ENCODE assay signal across 2 cellular contexts in genomic region chr10:95295031-95295755, GRCh38.
TF ChIP-seq lines count a peak whose summit lies in the region.

No MANE protein-coding gene starts in this region.

TF ChIP-seq in K562, 482 proteins besides CTCF, POLR2A, EP300 and RAD21 (continued from another document and continues in another):
- TF ChIP-seq AFF4 (CRISPR knock-in tag; IDR thresholded peaks at IDR 0.05) (no peak), HCFC1 (IDR thresholded peaks at IDR 0.05; ENCODE audit: low read depth, low read length) (no peak), ZBTB1 (CRISPR knock-in tag; IDR thresholded peaks at IDR 0.05; ENCODE audit: borderline replicate concordance, low read depth) (no peak), ZBTB2 (IDR thresholded peaks at IDR 0.05) (0 out of 2 replicates have a peak, but pooled peaks have one; percentile 32), ARHGAP35 (IDR thresholded peaks at IDR 0.05; ENCODE audit: partially characterized antibody) (no peak), TCF15 (CRISPR knock-in tag; IDR thresholded peaks at IDR 0.05) (no peak), SFPQ (IDR thresholded peaks at IDR 0.05; ENCODE audit: low read depth, low read length) (no peak), FOXJ3 (CRISPR knock-in tag; IDR thresholded peaks at IDR 0.05) (no peak), ZNF583 (CRISPR knock-in tag; IDR thresholded peaks at IDR 0.05) (no peak), ZNF140 (CRISPR knock-in tag; IDR thresholded peaks at IDR 0.05) (no peak), ZNF584 (CRISPR knock-in tag; IDR thresholded peaks at IDR 0.05; ENCODE audit: low read depth) (no peak), ZNF764 (CRISPR knock-in tag; IDR thresholded peaks at IDR 0.05; ENCODE audit: low read depth) (no peak), BDP1 (IDR thresholded peaks at IDR 0.05; ENCODE audit: insufficient read depth, insufficient read length) (no peak), ZFPM2 (CRISPR knock-in tag; IDR thresholded peaks at IDR 0.05) (no peak), BHLHE40 (IDR thresholded peaks at IDR 0.05; ENCODE audit: low read length) (no peak; the same call in 1 of the 2 replicates), HMBOX1 (IDR thresholded peaks at IDR 0.05) (no peak), HMGXB4 (CRISPR knock-in tag; IDR thresholded peaks at IDR 0.05) (no peak), ZNF197 (CRISPR knock-in tag; IDR thresholded peaks at IDR 0.05; ENCODE audit: low read depth) (no peak), WHSC1 (IDR thresholded peaks at IDR 0.05; ENCODE audit: low read length) (no peak), ZNF57 (CRISPR knock-in tag; IDR thresholded peaks at IDR 0.05) (no peak)

TF ChIP-seq in liver, 16 proteins besides CTCF, POLR2A, EP300 and RAD21 (continued from another document):
- no peak for TF ChIP-seq MAX (IDR thresholded peaks at IDR 0.05)
- no peak for TF ChIP-seq YY1 (IDR thresholded peaks at IDR 0.05)
- TF ChIP-seq SP1 (IDR thresholded peaks at IDR 0.05): no peak
- TF ChIP-seq RXRA (IDR thresholded peaks at IDR 0.05): no peak
- TF ChIP-seq GABPA (IDR thresholded peaks at IDR 0.05 in 1 of 2, conservative IDR thresholded peaks at IDR 0.05 in 1 of 2): no peak
- no peak for TF ChIP-seq EGR1 (IDR thresholded peaks at IDR 0.05; ENCODE audit: low read depth in 2 of 2)
- TF ChIP-seq ATF3 (IDR thresholded peaks at IDR 0.05): no peak
- TF ChIP-seq NR2F2 (IDR thresholded peaks at IDR 0.05): no peak
- TF ChIP-seq JUND (IDR thresholded peaks at IDR 0.05): no peak
- TF ChIP-seq ZBTB33 (IDR thresholded peaks at IDR 0.05): no peak
TF ChIP-seq in liver: peak in this region for 0.
